ENCODE assay signal across 28 cellular contexts in genomic region chr3:41212088-41212487, GRCh38. TPM values are rescaled to one million over a fixed set of nuclear protein-coding genes. Genes with fewer than 3 reads are reported as not detected.
DNase-seq lines count a peak whose midpoint lies in the region; ATAC-seq, FAIRE-seq and TF ChIP-seq lines count a peak whose summit lies in the region.
"Had no signal": no experiment of that assay in that cellular context is flagged by ENCODE, and none has a peak within 500 bp of the region (broad histone marks: within the 10 kb centered on the region; RNA-seq: fewer than 3 reads in every experiment).

No MANE protein-coding gene starts in this region.

- POLR2A ChIA-PET in K562 (lab: Yijun Ruan, JAX): interaction anchor here (0.9 to 5.4 kb wide), 3 partner anchors 10 to 384 kb away, joined by 3 to 33 read pairs (median 3); partner anchors contain the start of gene CTNNB1

- no peak for TF ChIP-seq EP300 in K562 (IDR thresholded peaks at IDR 0.05; ENCODE audit: low read length)

- no peaks in the 10 kb centered on the region for H3K9me1 ChIP-seq in K562 (ENCODE audit: control insufficient read depth, insufficient read depth, low read length)

- CTCF ChIA-PET in K562 (lab: Yijun Ruan, JAX; ENCODE audit: low intra/inter-chr PET ratio): no interaction called here

- no peak overlapping the region for H3K4me3 ChIP-seq in K562
- H3K4me3 ChIP-seq in smooth muscle cell: no peak overlapping the region
- H3K4me3 ChIP-seq: HAP-1, SJCRH30 had no signal

- H3K4me1 ChIP-seq in K562 (replicated peaks in 1 of 2; ENCODE audit: control insufficient read depth in 2 of 2, insufficient read depth in 2 of 2, low read length in 2 of 2): peaks cover 7 to 19% of the 10 kb centered on the region in 2 experiments; a peak in 4 of 5 replicates
- peaks cover 23% of the 10 kb centered on the region for H3K4me1 ChIP-seq in smooth muscle cell (ENCODE audit: low read depth)
- H3K4me1 ChIP-seq: SJCRH30 had no signal

- no peak overlapping the region for H3K27ac ChIP-seq in K562 (ENCODE audit: extremely low read depth, low read depth, low read length)
- H3K27ac ChIP-seq in smooth muscle cell (ENCODE audit: low read depth): peak overlapping the region; percentile 59
- H3K27ac ChIP-seq: SJCRH30 had no signal

- in situ Hi-C loops in K562 (cut with MboI): no loop called here

- peaks cover 44% of the 10 kb centered on the region for H3K36me3 Mint-ChIP-seq in activated T-cell treated with anti-CD3 and anti-CD28 coated beads, Interleukin-2, amount 50 U/mL, for 24 hours (ENCODE audit: low read depth)
- H3K36me3 Mint-ChIP-seq in natural killer cell: no peaks in the 10 kb centered on the region
- no peaks in the 10 kb centered on the region for H3K36me3 Mint-ChIP-seq in natural killer cell treated with Interleukin-12 subunit alpha and Interleukin-12 subunit beta and Interleukin-15 and Interleukin-18, amount 100 ng/mL, for 72 hours

- peaks cover 30% of the 10 kb centered on the region for H3F3A ChIP-seq in smooth muscle cell (ENCODE audit: low read depth)

- no peaks in the 10 kb centered on the region for H3K9me3 Mint-ChIP-seq in activated T-cell treated with anti-CD3 and anti-CD28 coated beads, Interleukin-2, amount 50 U/mL, for 24 hours
- H3K9me3 Mint-ChIP-seq in natural killer cell: no peaks in the 10 kb centered on the region
- H3K9me3 Mint-ChIP-seq in natural killer cell treated with Interleukin-12 subunit alpha and Interleukin-12 subunit beta and Interleukin-15 and Interleukin-18, amount 100 ng/mL, for 72 hours: no peaks in the 10 kb centered on the region
- H3K9me3 Mint-ChIP-seq: CD4-positive, alpha-beta T cell; HFFc6 had no signal

- no peaks in the 10 kb centered on the region; the same call in 2 of the 3 replicates for H3K36me3 ChIP-seq in K562 (ENCODE audit: control insufficient read depth, insufficient read depth, low read length)
- H3K36me3 ChIP-seq in smooth muscle cell (ENCODE audit: low read depth): no peaks in the 10 kb centered on the region
- H3K36me3 ChIP-seq: HAP-1, SJCRH30 had no signal

- H3K4me3 Mint-ChIP-seq in activated T-cell treated with anti-CD3 and anti-CD28 coated beads, Interleukin-2, amount 50 U/mL, for 24 hours: no peak overlapping the region
- H3K4me3 Mint-ChIP-seq in natural killer cell: peak overlapping the region; percentile 51
- H3K4me3 Mint-ChIP-seq in natural killer cell treated with Interleukin-12 subunit alpha and Interleukin-12 subunit beta and Interleukin-15 and Interleukin-18, amount 100 ng/mL, for 72 hours: no peak overlapping the region
- H3K4me3 Mint-ChIP-seq: HFFc6 had no signal

- H3K79me2 ChIP-seq in K562 (ENCODE audit: control insufficient read depth, insufficient read depth, low read length): peaks cover 96% of the 10 kb centered on the region
- H3K79me2 ChIP-seq in smooth muscle cell (ENCODE audit: low read depth): peaks cover 100% of the 10 kb centered on the region

- BruUV-seq in K562 (replicated peaks; lab: Mats Ljungman, UMichigan): no TSS peak

- no peaks in the 10 kb centered on the region for H3K9me3 ChIP-seq in K562 (replicated peaks; ENCODE audit: control insufficient read depth, insufficient read depth, low read depth, low read length)
- H3K9me3 ChIP-seq in smooth muscle cell (replicated peaks; ENCODE audit: low read depth): no peaks in the 10 kb centered on the region
- H3K9me3 ChIP-seq: Caco-2, HAP-1, SJCRH30 had no signal

- TF ChIP-seq CTCF in natural killer cell (IDR thresholded peaks at IDR 0.05) (no peak), K562 (IDR thresholded peaks at IDR 0.05 in 2 of 3, conservative IDR thresholded peaks at IDR 0.05 in 1 of 3; ENCODE audit: insufficient read depth in 2 of 3, low read depth in 1 of 3, low read length in 3 of 3) (no peak), smooth muscle cell (IDR thresholded peaks at IDR 0.05; ENCODE audit: borderline replicate concordance, insufficient read depth, poor library complexity, severe bottlenecking) (no peak)

- H3K4me1 Mint-ChIP-seq in activated T-cell treated with anti-CD3 and anti-CD28 coated beads, Interleukin-2, amount 50 U/mL, for 24 hours (ENCODE audit: low read depth): peaks cover 81% of the 10 kb centered on the region
- H3K4me1 Mint-ChIP-seq in natural killer cell: peaks cover 79 to 80% of the 10 kb centered on the region in 2 donors
- peaks cover 69 to 73% of the 10 kb centered on the region in 2 donors for H3K4me1 Mint-ChIP-seq in natural killer cell treated with Interleukin-12 subunit alpha and Interleukin-12 subunit beta and Interleukin-15 and Interleukin-18, amount 100 ng/mL, for 72 hours (ENCODE audit: low read depth in 2 of 2)

- no peak for ATAC-seq in natural killer cell
- no peak for ATAC-seq in natural killer cell treated with Interleukin-12 subunit alpha and Interleukin-12 subunit beta and Interleukin-15 and Interleukin-18, amount 100 ng/mL, for 72 hours
- ATAC-seq in K562: no peak
- ATAC-seq: Right ventricle myocardium inferior had no signal

- H3K9ac ChIP-seq in K562 (ENCODE audit: insufficient read depth in 1 of 2, low read depth in 2 of 2, low read length in 2 of 2) (no peak overlapping the region), smooth muscle cell (ENCODE audit: low read depth) (no peak overlapping the region)

- whole genome bisulfite sequencing in K562 (ENCODE audit: insufficient coverage, low coverage, missing lambda C conversion rate): 87% methylated on average over 2 of the region's 2 CpGs
- WGBS in smooth muscle cell (ENCODE audit: low lambda C conversion rate): 87% methylated on average over 2 of the region's 2 CpGs

- H3K4me2 ChIP-seq in K562 (ENCODE audit: insufficient read depth, low read length): no peak overlapping the region
- peak overlapping the region; percentile 45 for H3K4me2 ChIP-seq in smooth muscle cell

- DNase-seq in activated T-cell treated with anti-CD3 and anti-CD28 coated beads, Interleukin-2, amount 50 U/mL, for 24 hours: no peak
- DNase-seq in activated T-cell treated with anti-CD3 and anti-CD28 coated beads, Interleukin-2, amount 50 U/mL, for 1 hour: no peak
- DNase-seq in natural killer cell (no peak), K562 (ENCODE audit: extremely low read depth in 1 of 4, low spot score in 3 of 4) (no peak), smooth muscle cell (lab: John Stamatoyannopoulos, UW; ENCODE audit: unreplicated experiment) (no peak), head of caudate nucleus (no peak), germinal center (ENCODE audit: low spot score) (no peak)
- DNase-seq in natural killer cell treated with Interleukin-12 subunit alpha and Interleukin-12 subunit beta and Interleukin-15 and Interleukin-18, amount 100 ng/mL, for 72 hours (ENCODE audit: low spot score): no peak
- DNase-seq: 8988T; ACHN; Caco-2; CD4-positive, alpha-beta T cell; GOT3; HFFc6; IMR-90; NCI-H1048; NCI-H1417; NCI-H1694; NCI-H2029 treated with DMSO at 0.1 percent for 48 hours; NCI-H446 treated with DMSO at 0.1 percent for 48 hours; NCI-H526; NCI-H82; NK-92 treated with Interleukin-12 subunit alpha and Interleukin-12 subunit beta, amount 100 ng/mL, for 24 hours; PC-3; SJCRH30 had no signal

- H2AFZ ChIP-seq in K562 (ENCODE audit: low read depth, low read length) (no peak overlapping the region), smooth muscle cell (ENCODE audit: low read depth) (no peak overlapping the region)

- no peak for TF ChIP-seq RAD21 in K562 (CRISPR knock-in tag; conservative IDR thresholded peaks at IDR 0.05 in 1 of 2, IDR thresholded peaks at IDR 0.05 in 1 of 2)

- H3K27me3 ChIP-seq in K562 (ENCODE audit: control insufficient read depth in 2 of 2, insufficient read depth in 2 of 2, low read length in 2 of 2): no peaks in the 10 kb centered on the region
- H3K27me3 ChIP-seq in smooth muscle cell (ENCODE audit: low read depth): no peaks in the 10 kb centered on the region
- H3K27me3 ChIP-seq: SJCRH30 had no signal

- H4K20me1 ChIP-seq in K562 (replicated peaks; ENCODE audit: control insufficient read depth, insufficient read depth, low read length) (peaks cover 60% of the 10 kb centered on the region), smooth muscle cell (ENCODE audit: low read depth) (peaks cover 100% of the 10 kb centered on the region)

- intact Hi-C loops in natural killer cell (cut with micrococcal nuclease) (no loop called here), K562 (cut with micrococcal nuclease) (no loop called here), head of caudate nucleus (cut with DNase I) (no loop called here)

- FAIRE-seq in K562 (lab: Jason Lieb, UNC): no peak
- FAIRE-seq: G401.6 had no signal

- H3K27ac Mint-ChIP-seq in activated T-cell treated with anti-CD3 and anti-CD28 coated beads, Interleukin-2, amount 50 U/mL, for 24 hours: peak overlapping the region; percentile 31
- H3K27ac Mint-ChIP-seq in natural killer cell: peak overlapping the region; percentile 60 to 72
- H3K27ac Mint-ChIP-seq in natural killer cell treated with Interleukin-12 subunit alpha and Interleukin-12 subunit beta and Interleukin-15 and Interleukin-18, amount 100 ng/mL, for 72 hours: no peak overlapping the region
- H3K27ac Mint-ChIP-seq: HFFc6 had no signal

- TF ChIP-seq POLR2A in K562 (conservative IDR thresholded peaks at IDR 0.05): no peak

- H3K27me3 Mint-ChIP-seq in activated T-cell treated with anti-CD3 and anti-CD28 coated beads, Interleukin-2, amount 50 U/mL, for 24 hours: no peaks in the 10 kb centered on the region
- no peaks in the 10 kb centered on the region for H3K27me3 Mint-ChIP-seq in natural killer cell (ENCODE audit: low read depth in 2 of 2)
- no peaks in the 10 kb centered on the region for H3K27me3 Mint-ChIP-seq in natural killer cell treated with Interleukin-12 subunit alpha and Interleukin-12 subunit beta and Interleukin-15 and Interleukin-18, amount 100 ng/mL, for 72 hours
- H3K27me3 Mint-ChIP-seq: CD4-positive, alpha-beta T cell had no signal

RNA-seq across cellular contexts. Expression of gene CTNNB1, which starts 12.8 kb away (rescaled TPM):
- 100 to 1,000 TPM; 213 to 258 (median 230) TPM for total RNA-seq in natural killer cell
- total RNA-seq in natural killer cell treated with Interleukin-12 subunit alpha and Interleukin-12 subunit beta and Interleukin-15 and Interleukin-18, amount 100 ng/mL, for 72 hours: 100 to 1,000 TPM; 140 to 155 TPM
- total RNA-seq in K562 (2011; cell fraction: chromatin; rRNA removed; ENCODE audit: low replicate concordance): 283 TPM in 2 replicates
- total RNA-seq in K562 (2011; cell fraction: nucleolus; rRNA removed): 151 and 154 TPM in 2 replicates
- total RNA-seq in K562 (2011; cell fraction: nucleoplasm; rRNA removed): 151 and 175 TPM in 2 replicates
- total RNA-seq in K562 (2014; rRNA removed): 164 and 193 TPM in 2 replicates
- total RNA-seq in K562 (2014; rRNA removed; fragmentation: Illumina TruSeq; extraction: Trizol): 154 and 156 TPM in 2 replicates
- total RNA-seq in K562 (2015; rRNA removed; fragmentation: Illumina TruSeq; extraction: Trizol): 189 and 192 TPM in 2 replicates
- 153 and 158 TPM in 2 replicates for total RNA-seq in K562 (2021)
- 193 and 203 TPM in 2 replicates for polyA plus RNA-seq in K562 (2011; rRNA removed)
- 235 and 318 TPM in 2 replicates for polyA plus RNA-seq in K562 (2011; cell fraction: cytosol; rRNA removed)
- 311 and 383 TPM in 2 replicates for polyA plus RNA-seq in K562 (2011; cell fraction: nucleus; rRNA removed)
- polyA plus RNA-seq in K562 (2012): 111 and 162 TPM in 2 replicates
- 154 and 159 TPM in 2 replicates for polyA plus RNA-seq in K562 (2014; fragmentation: Illumina TruSeq; extraction: Trizol)
- polyA plus RNA-seq in K562 (2014; fragmentation: Nextera tagmentation; extraction: Ambion mirVana): 10 to 100 TPM; 44.3 to 51.8 TPM
- 100 and 126 TPM in 2 replicates for polyA plus RNA-seq in K562 (2014; rRNA removed)
- 822 and 1,105 TPM in 2 replicates for polyA minus RNA-seq in K562 (2011; rRNA and poly(A)+ RNA removed)
- polyA minus RNA-seq in K562 (2011; cell fraction: cytosol; rRNA and poly(A)+ RNA removed): 157 and 240 TPM in 2 replicates
- 156 and 245 TPM in 2 replicates for polyA minus RNA-seq in K562 (2011; cell fraction: nucleus; rRNA and poly(A)+ RNA removed)
- total RNA-seq in smooth muscle cell: 854 and 957 TPM in 2 replicates
- 162 and 167 TPM in 2 replicates for polyA plus RNA-seq in smooth muscle cell

Comparison
In these comparisons a context has a peak if more than half of its experiments do, and no peak if none do; other contexts are left out.
1. H3K27ac Mint-ChIP-seq: peak in activated T-cell treated with anti-CD3 and anti-CD28 coated beads, Interleukin-2, amount 50 U/mL, for 24 hours (single experiment) and natural killer cell (2 of 2); none in natural killer cell treated with Interleukin-12 subunit alpha and Interleukin-12 subunit beta and Interleukin-15 and Interleukin-18, amount 100 ng/mL, for 72 hours (0 of 2).